ENCODE assay signal across 10 cellular contexts in genomic region chr6:17816921-17817611, GRCh38.
DNase-seq lines count a peak whose midpoint lies in the region; ATAC-seq, FAIRE-seq and TF ChIP-seq lines count a peak whose summit lies in the region.
"Had no signal": no experiment of that assay in that cellular context is flagged by ENCODE, and none has a peak within 500 bp of the region (broad histone marks: within the 10 kb centered on the region; RNA-seq: fewer than 3 reads in every experiment).

No MANE protein-coding gene starts in this region.

- no peaks in the 10 kb centered on the region for H3K27me3 ChIP-seq in mammary epithelial cell (ENCODE audit: insufficient read depth, low read length)

- no peak overlapping the region for H3K9ac ChIP-seq in mammary epithelial cell (ENCODE audit: insufficient read depth, low read length)

- no peak overlapping the region for H3K4me2 ChIP-seq in mammary epithelial cell (ENCODE audit: insufficient read depth, low read depth, low read length)

- H3K27ac ChIP-seq in mammary epithelial cell (ENCODE audit: insufficient read depth, low read depth, low read length) = no peak overlapping the region

- no peaks in the 10 kb centered on the region for H4K20me1 ChIP-seq in mammary epithelial cell (ENCODE audit: insufficient read depth, low read length)

- H3K36me3 Mint-ChIP-seq in MCF 10A (ENCODE audit: insufficient read depth, unreplicated experiment) (no peaks in the 10 kb centered on the region), type B pancreatic cell (peaks cover 24% of the 10 kb centered on the region)
- no peaks in the 10 kb centered on the region for H3K36me3 Mint-ChIP-seq in activated CD8-positive, alpha-beta T cell treated with anti-CD3 and anti-CD28 coated beads, Interleukin-2, amount 10 ng/mL, durations not matched to agents 7 days and 5 days (ENCODE audit: low read depth)

- TF ChIP-seq CTCF in MCF 10A (IDR thresholded peaks at IDR 0.05; ENCODE audit: unreplicated experiment) (no peak), mammary epithelial cell (conservative IDR thresholded peaks at IDR 0.05 in 1 of 2, IDR thresholded peaks at IDR 0.05 in 1 of 2; ENCODE audit: extremely low read depth in 1 of 2, insufficient read depth in 1 of 2, low read depth in 1 of 2, low read length in 2 of 2) (no peak), type B pancreatic cell (conservative IDR thresholded peaks at IDR 0.05) (no peak)

- H3K4me3 Mint-ChIP-seq in MCF 10A (ENCODE audit: unreplicated experiment) = no peak overlapping the region
- no peak overlapping the region for H3K4me3 Mint-ChIP-seq in type B pancreatic cell
- H3K4me3 Mint-ChIP-seq in activated CD8-positive, alpha-beta T cell treated with anti-CD3 and anti-CD28 coated beads, Interleukin-2, amount 10 ng/mL, durations not matched to agents 7 days and 5 days = no peak overlapping the region

- H3K27ac Mint-ChIP-seq in MCF 10A (ENCODE audit: low read depth, unreplicated experiment) (peak overlapping the region; percentile 20), type B pancreatic cell (peak overlapping the region; percentile 48)
- no peak overlapping the region for H3K27ac Mint-ChIP-seq in activated CD8-positive, alpha-beta T cell treated with anti-CD3 and anti-CD28 coated beads, Interleukin-2, amount 10 ng/mL, durations not matched to agents 7 days and 5 days

- BruUV-seq in MCF 10A (replicated peaks; lab: Mats Ljungman, UMichigan) = no TSS peak
- no TSS peak for BruUV-seq in mammary epithelial cell (replicated peaks; lab: Mats Ljungman, UMichigan)

- ATAC-seq in GM21447 (IDR thresholded peaks at IDR 0.05; ENCODE audit: unreplicated experiment) = no peak
- no peak for ATAC-seq in activated CD8-positive, alpha-beta T cell treated with anti-CD3 and anti-CD28 coated beads, Interleukin-2, amount 10 ng/mL, durations not matched to agents 7 days and 5 days
- ATAC-seq: right cardiac atrium had no signal

- in situ Hi-C loops in mammary epithelial cell (cut with MboI; ENCODE audit: low sequenced_read_pairs in 2 of 2) = loop anchor here in 1 of 2 donors (25.0 kb wide), 1 partner anchor 655 kb away; no protein-coding TSS in a partner anchor

- dilution Hi-C loops in mammary epithelial cell (cut with HindIII; ENCODE audit: low sequenced_read_pairs) = no loop called here

- no peak overlapping the region for H2AFZ ChIP-seq in mammary epithelial cell (ENCODE audit: low read depth, low read length)

- H3K9me3 Mint-ChIP-seq in MCF 10A (ENCODE audit: unreplicated experiment) (no peaks in the 10 kb centered on the region), type B pancreatic cell (no peaks in the 10 kb centered on the region)
- no peaks in the 10 kb centered on the region for H3K9me3 Mint-ChIP-seq in activated CD8-positive, alpha-beta T cell treated with anti-CD3 and anti-CD28 coated beads, Interleukin-2, amount 10 ng/mL, durations not matched to agents 7 days and 5 days (ENCODE audit: insufficient read depth)

- peaks cover 10% of the 10 kb centered on the region for H3K36me3 ChIP-seq in mammary epithelial cell (ENCODE audit: insufficient read depth, low read length)

- peak; percentile 86 for FAIRE-seq in islet of Langerhans (lab: Jason Lieb, UNC)

- POLR2A ChIA-PET in MCF 10A (lab: Yijun Ruan, JAX) = interaction anchor here (0.6 to 1.4 kb wide), 3 partner anchors 47 to 168 kb away, joined by 3 to 4 read pairs (median 3); no protein-coding TSS in a partner anchor
- POLR2A ChIA-PET in activated CD8-positive, alpha-beta T cell treated with anti-CD3 and anti-CD28 coated beads, Interleukin-2, amount 10 ng/mL, durations not matched to agents 7 days and 5 days (lab: Charles Lee) = no interaction called here

- CTCF ChIA-PET in MCF 10A (lab: Yijun Ruan, JAX) (interaction anchor here (0.6 to 7.7 kb wide), 5 partner anchors 13 to 692 kb away, joined by 3 to 54 read pairs (median 3); no protein-coding TSS in a partner anchor), mammary epithelial cell (lab: Charles Lee; ENCODE audit: low non-redundant PET) (interaction anchor here (1.0 kb wide), 1 partner anchor 169 kb away, joined by 3 read pairs; no protein-coding TSS in a partner anchor)
- CTCF ChIA-PET in activated CD8-positive, alpha-beta T cell treated with anti-CD3 and anti-CD28 coated beads, Interleukin-2, amount 10 ng/mL, durations not matched to agents 7 days and 5 days (lab: Charles Lee) = interaction anchor here (1.1 to 2.1 kb wide), 4 partner anchors 12 to 660 kb away, joined by 3 to 15 read pairs (median 3); no protein-coding TSS in a partner anchor

- H3K4me1 Mint-ChIP-seq in MCF 10A (ENCODE audit: insufficient read depth, unreplicated experiment) (no peaks in the 10 kb centered on the region), type B pancreatic cell (ENCODE audit: unreplicated experiment) (peaks cover 9% of the 10 kb centered on the region)
- no peaks in the 10 kb centered on the region for H3K4me1 Mint-ChIP-seq in activated CD8-positive, alpha-beta T cell treated with anti-CD3 and anti-CD28 coated beads, Interleukin-2, amount 10 ng/mL, durations not matched to agents 7 days and 5 days (ENCODE audit: low read depth)

- intact Hi-C loops in MCF 10A (cut with micrococcal nuclease) (loop anchor here (5.0 to 10.0 kb wide), 3 partner anchors 170 to 688 kb away; partner anchors contain the start of gene KIF13A), mammary epithelial cell (cut with micrococcal nuclease) (no loop called here)

- no peaks in the 10 kb centered on the region for H3K27me3 Mint-ChIP-seq in MCF 10A (ENCODE audit: insufficient read depth, unreplicated experiment)
- H3K27me3 Mint-ChIP-seq in type B pancreatic cell = no peaks in the 10 kb centered on the region
- peaks cover 9% of the 10 kb centered on the region for H3K27me3 Mint-ChIP-seq in activated CD8-positive, alpha-beta T cell treated with anti-CD3 and anti-CD28 coated beads, Interleukin-2, amount 10 ng/mL, durations not matched to agents 7 days and 5 days (ENCODE audit: low read depth)

- DNase-seq in MCF 10A (ENCODE audit: unreplicated experiment) = no peak
- no peak for DNase-seq in mammary epithelial cell
- peak; percentile 11 for DNase-seq in SW480 (ENCODE audit: low spot score)
- DNase-seq in type B pancreatic cell (ENCODE audit: extremely low spot score, unreplicated experiment) = no peak
- DNase-seq in stimulated activated CD4-positive, alpha-beta T cell treated with anti-CD3 and anti-CD28 coated beads, Interleukin-12 subunit alpha, Interleukin-12 subunit beta, amount 100 ng/mL, for 4 hours = no peak
- no peak for DNase-seq in activated CD8-positive, alpha-beta T cell treated with anti-CD3 and anti-CD28 coated beads, Interleukin-2, amount 10 ng/mL, durations not matched to agents 7 days and 5 days
- DNase-seq: NCI-H1930, right cardiac atrium had no signal

- H3K4me3 ChIP-seq in mammary epithelial cell (replicated peaks in 1 of 3; ENCODE audit: insufficient read depth in 1 of 3, low read depth in 2 of 3, low read length in 3 of 3) = no peak overlapping the region

- no peaks in the 10 kb centered on the region for H3K9me3 ChIP-seq in mammary epithelial cell (replicated peaks; ENCODE audit: insufficient read depth, low read length)

- no peaks in the 10 kb centered on the region for H3K79me2 ChIP-seq in mammary epithelial cell (ENCODE audit: insufficient read depth, low read length)

- 82% methylated on average over 14 of the region's 14 CpGs for WGBS in mammary epithelial cell (ENCODE audit: low coverage, missing lambda C conversion rate)

- no peaks in the 10 kb centered on the region for H3K4me1 ChIP-seq in mammary epithelial cell (ENCODE audit: insufficient read depth, low read length)
